8 cellular contexts compared by ENCODE assay signal in genomic region chr16:87945351-87946042, GRCh38. TPM values are rescaled to one million over a fixed set of nuclear protein-coding genes. Genes with fewer than 3 reads are reported as not detected.
DNase-seq lines count a peak whose midpoint lies in the region; ATAC-seq, FAIRE-seq and TF ChIP-seq lines count a peak whose summit lies in the region.

No MANE protein-coding gene starts in this region.

- no peak overlapping the region for H2BK20ac ChIP-seq in H9 (ENCODE audit: low read depth, low read length, poor library complexity, severe bottlenecking)
- 0 out of 2 replicates have a peak overlapping the region, but pooled peaks have one; percentile 75 for H2BK20ac ChIP-seq in H1 (ENCODE audit: low read length)

- DNase-seq in H9: peak; percentile 68
- DNase-seq in H1 (ENCODE audit: low read depth in 1 of 2, low spot score in 2 of 2): no peak
- peak; percentile 81 for DNase-seq in middle frontal gyrus (ENCODE audit: extremely low spot score, low spot score)
- DNase-seq in tibial nerve (ENCODE audit: low spot score in 2 of 2): peak; percentile 41 to 51
- no peak for DNase-seq in stimulated activated CD4-positive, alpha-beta T cell treated with anti-CD3 and anti-CD28 coated beads, Interleukin-1b, Interleukin-23, amount 100 ng/mL, for 48 hours

- H4K5ac ChIP-seq in H9 (ENCODE audit: insufficient read length, low read depth, low read length): no peak overlapping the region
- peak overlapping the region; percentile 30 for H4K5ac ChIP-seq in H1 (ENCODE audit: insufficient read length, low read depth, low read length)

- H4K91ac ChIP-seq in H9 (ENCODE audit: insufficient read length, low read depth, low read length) (no peak overlapping the region), H1 (replicated peaks; ENCODE audit: insufficient read length, low read length) (peak overlapping the region; percentile 66)

- H3K9me2 ChIP-seq in OCI-LY1 (ENCODE audit: low read depth, low read length): no peaks in the 10 kb centered on the region

- H3K4me3 ChIP-seq in OCI-LY1 (ENCODE audit: low read depth, low read length, poor library complexity, severe bottlenecking) (peak overlapping the region; percentile 41), H1 (ENCODE audit: extremely low read depth in 1 of 4, insufficient read depth in 2 of 4, low read depth in 3 of 4, low read length in 4 of 4) (peak overlapping the region in 1 of 4 experiments; percentile 42; a peak in 4 of 8 replicates), tibial nerve (peak overlapping the region in 3 of 4 donors; percentile 30 to 39 (median 37))

- H3K4me2 ChIP-seq in H9 (ENCODE audit: insufficient read depth, insufficient read length, low read length): no peak overlapping the region
- H3K4me2 ChIP-seq in OCI-LY1 (ENCODE audit: low read length): peak overlapping the region; percentile 53; the same call in 1 of the 2 replicates
- H3K4me2 ChIP-seq in H1 (ENCODE audit: insufficient read depth in 1 of 2, low read depth in 2 of 2, low read length in 2 of 2): peak overlapping the region; percentile 47 to 81

- no peak overlapping the region for H2BK15ac ChIP-seq in H9 (ENCODE audit: low read depth, low read length)
- H2BK15ac ChIP-seq in H1 (ENCODE audit: low read length): no peak overlapping the region

- peak overlapping the region; percentile 14 to 26; a peak in 3 of 5 replicates for H3K4me3 Mint-ChIP-seq in H9

- H2AFZ ChIP-seq in H9 (ENCODE audit: low read length) (no peak overlapping the region), OCI-LY1 (ENCODE audit: low read length) (no peak overlapping the region), H1 (ENCODE audit: low read length) (peak overlapping the region; percentile 68; the same call in 1 of the 2 replicates)

- TF ChIP-seq CTCF in H9 (conservative IDR thresholded peaks at IDR 0.05): no peak
- no peak for TF ChIP-seq CTCF in OCI-LY1 (IDR thresholded peaks at IDR 0.05; ENCODE audit: low read length)
- no peak for TF ChIP-seq CTCF in H1 (IDR thresholded peaks at IDR 0.05; ENCODE audit: control extremely low read depth in 1 of 3, insufficient read depth in 1 of 3, low read depth in 1 of 3, low read length in 3 of 3)
- no peak for TF ChIP-seq CTCF in tibial nerve (IDR thresholded peaks at IDR 0.05)

- TF ChIP-seq EP300 in H1 (IDR thresholded peaks at IDR 0.05; ENCODE audit: borderline replicate concordance in 1 of 2, low read depth in 2 of 2, low read length in 2 of 2) (peak in 1 of 2 experiments; percentile 80; a peak in 1 of 3 replicates), tibial nerve (IDR thresholded peaks at IDR 0.05) (peak in 1 of 2 donors; percentile 60)

- WGBS in H9 (ENCODE audit: extremely low coverage, insufficient read length, low lambda C conversion rate): no CpG with 5 or more reads among the region's 22 CpGs
- 43% methylated on average over 17 of the region's 22 CpGs; no CpG with 5 or more reads in 1 of the 2 experiments for WGBS in H1 (ENCODE audit: extremely low coverage in 1 of 2, insufficient coverage in 1 of 2, insufficient read length in 1 of 2, insufficient replicate concordance in 2 of 2, low coverage in 1 of 2, low lambda C conversion rate in 2 of 2, missing lambda C conversion rate in 1 of 2), 2 experiments
- 12 to 21% methylated on average over 15 to 21 of the region's 22 CpGs for WGBS in tibial nerve, 2 donors

- POLR2A ChIA-PET in H1 (lab: Charles Lee; ENCODE audit: partially characterized antibody): interaction anchor here (1.2 kb wide), 1 partner anchor 11 kb away, joined by 5 read pairs; no protein-coding TSS in a partner anchor

- H3K36me3 ChIP-seq in OCI-LY1 (ENCODE audit: insufficient read depth, low read length) (no peaks in the 10 kb centered on the region), H1 (ENCODE audit: control insufficient read depth in 2 of 4, insufficient read depth in 4 of 4, low read length in 3 of 4) (no peaks in the 10 kb centered on the region), tibial nerve (no peaks in the 10 kb centered on the region)

- H3K23ac ChIP-seq in H9 (ENCODE audit: insufficient read length, low read depth, low read length) (no peak overlapping the region), H1 (ENCODE audit: insufficient read length) (no peak overlapping the region)

- H4K20me1 ChIP-seq in H9 (ENCODE audit: control insufficient read depth, insufficient read depth, insufficient read length) (no peaks in the 10 kb centered on the region), OCI-LY1 (ENCODE audit: insufficient read depth, low read length) (no peaks in the 10 kb centered on the region), H1 (replicated peaks in 1 of 2; ENCODE audit: control insufficient read depth in 1 of 2, insufficient read depth in 2 of 2, low read length in 2 of 2) (no peaks in the 10 kb centered on the region)

- ATAC-seq in GM19328 (IDR thresholded peaks at IDR 0.05; ENCODE audit: unreplicated experiment): no peak
- no peak for ATAC-seq in HG03442 (IDR thresholded peaks at IDR 0.05; ENCODE audit: unreplicated experiment)

- no peak overlapping the region for H2BK12ac ChIP-seq in H9 (ENCODE audit: insufficient read length, low read depth, low read length)
- peak overlapping the region; percentile 88 for H2BK12ac ChIP-seq in H1 (ENCODE audit: low read depth, low read length)

- H2AK5ac ChIP-seq in H9 (ENCODE audit: insufficient read length, low read length): no peak overlapping the region
- no peak overlapping the region for H2AK5ac ChIP-seq in H1 (ENCODE audit: low read depth, low read length)

- no peaks in the 10 kb centered on the region for H3F3A ChIP-seq in OCI-LY1 (ENCODE audit: insufficient read depth, low read length)

- H3K18ac ChIP-seq in H9 (ENCODE audit: insufficient read length, low read depth, low read length) (no peak overlapping the region), H1 (ENCODE audit: extremely low read depth, low read length) (peak overlapping the region; percentile 81)

- H3K14ac ChIP-seq in H9 (ENCODE audit: insufficient read depth, low read length) (no peak overlapping the region), H1 (ENCODE audit: insufficient read length) (no peak overlapping the region)

- H3K27me3 ChIP-seq in H9 (ENCODE audit: insufficient read depth, low read length) (no peaks in the 10 kb centered on the region), OCI-LY1 (ENCODE audit: insufficient read depth, low read length) (no peaks in the 10 kb centered on the region), H1 (replicated peaks in 1 of 4; ENCODE audit: control insufficient read depth in 3 of 4, extremely low read depth in 1 of 4, insufficient read depth in 3 of 4, low read length in 3 of 4) (no peaks in the 10 kb centered on the region), tibial nerve (no peaks in the 10 kb centered on the region)

- H3K27ac ChIP-seq in H9 (ENCODE audit: insufficient read length, low read depth, low read length) (no peak overlapping the region), OCI-LY1 (ENCODE audit: low read depth, low read length, poor library complexity, severe bottlenecking) (no peak overlapping the region), H1 (ENCODE audit: low read depth, low read length) (peak overlapping the region; percentile 66), tibial nerve (peak overlapping the region in 3 of 4 donors; percentile 57 to 67 (median 64))

- no peaks in the 10 kb centered on the region; the same call in 1 of the 2 replicates for H3K4me1 ChIP-seq in H9 (ENCODE audit: insufficient read depth, low read length)
- peaks cover 28% of the 10 kb centered on the region for H3K4me1 ChIP-seq in OCI-LY1 (ENCODE audit: insufficient read depth, low read length, severe bottlenecking)
- H3K4me1 ChIP-seq in H1 (replicated peaks in 1 of 4; ENCODE audit: control insufficient read depth in 3 of 4, insufficient read depth in 4 of 4, low read length in 3 of 4): peaks cover 5 to 17% (median 10%) of the 10 kb centered on the region in 4 experiments
- H3K4me1 ChIP-seq in tibial nerve: peaks cover 0 to 14% (median 4%) of the 10 kb centered on the region in 4 donors

- H3K4me1 Mint-ChIP-seq in H9: peaks cover 23 to 32% of the 10 kb centered on the region in 2 experiments

- H3K9me3 ChIP-seq in H9 (ENCODE audit: control insufficient read depth, low read depth, low read length) (no peaks in the 10 kb centered on the region), OCI-LY1 (ENCODE audit: low read length) (no peaks in the 10 kb centered on the region), H1 (ENCODE audit: insufficient read depth in 2 of 2, low read depth in 1 of 2, low read length in 1 of 2) (no peaks in the 10 kb centered on the region), tibial nerve (no peaks in the 10 kb centered on the region)

- H3K36me3 Mint-ChIP-seq in H9 (ENCODE audit: insufficient read depth in 1 of 3, low read depth in 3 of 3): no peaks in the 10 kb centered on the region

- no peak for TF ChIP-seq POLR2A in H1 (IDR thresholded peaks at IDR 0.05; ENCODE audit: control extremely low read depth in 1 of 2, low read depth in 2 of 2, low read length in 2 of 2)
- peak in 1 of 2 donors; percentile 33 for TF ChIP-seq POLR2A in tibial nerve (IDR thresholded peaks at IDR 0.05)

- no peak overlapping the region for H3K9ac ChIP-seq in H9 (ENCODE audit: extremely low read depth, insufficient read length, low read length)
- peak overlapping the region; percentile 33; the same call in 1 of the 2 replicates for H3K9ac ChIP-seq in OCI-LY1 (ENCODE audit: low read length)
- peak overlapping the region in 2 of 4 experiments; percentile 46 to 56; a peak in 4 of 7 replicates for H3K9ac ChIP-seq in H1 (replicated peaks in 1 of 4; ENCODE audit: extremely low read depth in 1 of 4, low read depth in 3 of 4, low read length in 3 of 4)

- H2BK120ac ChIP-seq in H9 (ENCODE audit: low read depth, low read length, poor library complexity, severe bottlenecking) (no peak overlapping the region), H1 (replicated peaks; ENCODE audit: low read depth, low read length) (no peak overlapping the region)

- H3K23me2 ChIP-seq in H9 (ENCODE audit: insufficient read length, low read depth, low read length, poor library complexity, severe bottlenecking) (no peaks in the 10 kb centered on the region), H1 (ENCODE audit: low read depth, low read length) (no peaks in the 10 kb centered on the region)

- H3K4ac ChIP-seq in H9 (ENCODE audit: low read depth, low read length) (no peak overlapping the region), H1 (replicated peaks; ENCODE audit: insufficient read length, low read depth, low read length) (peak overlapping the region; percentile 83)

- H3T11ph ChIP-seq in H9 (ENCODE audit: low read length): no peak overlapping the region

- TF ChIP-seq RAD21 in H1 (IDR thresholded peaks at IDR 0.05 in 1 of 2, conservative IDR thresholded peaks at IDR 0.05 in 1 of 2; ENCODE audit: low read depth in 2 of 2, low read length in 2 of 2): no peak

- peak overlapping the region; percentile 44 to 92 (median 85); a peak in 3 of 7 replicates for H3K27ac Mint-ChIP-seq in H9

- CTCF ChIA-PET in H1 (lab: Charles Lee; ENCODE audit: partially characterized antibody): interaction anchor here (1.1 to 1.2 kb wide), 2 partner anchors 18 to 177 kb away, joined by 3 to 5 read pairs; no protein-coding TSS in a partner anchor

- no peak overlapping the region for H3K56ac ChIP-seq in H9 (ENCODE audit: insufficient read length, low read depth, low read length)
- H3K56ac ChIP-seq in H1 (replicated peaks; ENCODE audit: insufficient read length, low read depth, low read length): peak overlapping the region; percentile 23

- no peak overlapping the region for H2BK5ac ChIP-seq in H9 (ENCODE audit: insufficient read length, low read length)
- peak overlapping the region; percentile 32; the same call in 1 of the 2 replicates for H2BK5ac ChIP-seq in H1 (ENCODE audit: low read depth, low read length)

- H3K79me1 ChIP-seq in H9 (ENCODE audit: insufficient read depth, low read depth, low read length, poor library complexity, severe bottlenecking): no peaks in the 10 kb centered on the region
- no peaks in the 10 kb centered on the region for H3K79me1 ChIP-seq in H1 (ENCODE audit: low read depth, low read length)

- H3K9me3 Mint-ChIP-seq in H9: no peaks in the 10 kb centered on the region

- no peak for FAIRE-seq in H1 (lab: Jason Lieb, UNC)

- no peaks in the 10 kb centered on the region for H3K27me3 Mint-ChIP-seq in H9 (ENCODE audit: low read depth)

- H3K79me2 ChIP-seq in H9 (ENCODE audit: insufficient read depth, low read length) (no peaks in the 10 kb centered on the region), OCI-LY1 (ENCODE audit: insufficient read depth, low read length) (no peaks in the 10 kb centered on the region), H1 (ENCODE audit: control insufficient read depth in 1 of 2, insufficient read depth in 2 of 2, low read length in 2 of 2) (no peaks in the 10 kb centered on the region)

- H4K8ac ChIP-seq in H9 (replicated peaks; ENCODE audit: insufficient read length, low read depth, low read length) (no peak overlapping the region), H1 (ENCODE audit: extremely low read depth, insufficient read depth, low read length) (peak overlapping the region; percentile 69; the same call in 1 of the 2 replicates)

RNA-seq across cellular contexts. Expression of gene BANP, which starts 5.7 kb away (rescaled TPM):
- total RNA-seq in H9 (2021) (24.3 and 24.9 TPM in 2 replicates), tibial nerve (10 to 100 TPM; 21.9 to 27.3 (median 24.6) TPM)
- 39.3 and 39.8 TPM in 2 replicates for total RNA-seq in H1 (2021; fragmentation: NEBNext Ultra II Directional; extraction: Animal tissue kit (Norgen Biotek cat#: 25700))
- polyA plus RNA-seq in H1 (2011; rRNA removed): 25.8 and 29.0 TPM in 2 replicates
- polyA plus RNA-seq in H1 (2011; cell fraction: cytosol; rRNA removed): 33.5 TPM
- polyA plus RNA-seq in H1 (2011; cell fraction: nucleus; rRNA removed): 65.3 TPM
- polyA plus RNA-seq in H1 (2012, experiment 1 of 2): 20.1 to 25.9 TPM (median 23.8 TPM) in 4 replicates
- polyA plus RNA-seq in H1 (2012, experiment 2 of 2): 21.4 TPM
- polyA plus RNA-seq in H1 (2013, experiment 1 of 2): 20.6 TPM
- 21.1 TPM for polyA plus RNA-seq in H1 (2013, experiment 2 of 2)
- polyA minus RNA-seq in H1 (2011; rRNA and poly(A)+ RNA removed): 45.5 and 52.3 TPM in 2 replicates
- 25.0 TPM for polyA minus RNA-seq in H1 (2011; cell fraction: cytosol; rRNA and poly(A)+ RNA removed)
- polyA minus RNA-seq in H1 (2011; cell fraction: nucleus; rRNA and poly(A)+ RNA removed): 52.7 TPM

RNA-seq across cellular contexts. Expression of gene CA5A, which starts 9.2 kb away (rescaled TPM):
- total RNA-seq in H9 (2021) (not detected in 2 replicates), tibial nerve (not detected)
- not detected in 2 replicates for total RNA-seq in H1 (2021; fragmentation: NEBNext Ultra II Directional; extraction: Animal tissue kit (Norgen Biotek cat#: 25700))
- polyA plus RNA-seq in H1 (2011; rRNA removed): not detected in 2 replicates
- not detected for polyA plus RNA-seq in H1 (2011; cell fraction: cytosol; rRNA removed)
- not detected for polyA plus RNA-seq in H1 (2011; cell fraction: nucleus; rRNA removed)
- not detected in 4 replicates for polyA plus RNA-seq in H1 (2012, experiment 1 of 2)
- not detected for polyA plus RNA-seq in H1 (2012, experiment 2 of 2)
- polyA plus RNA-seq in H1 (2013, experiment 1 of 2): under 0.01 TPM
- polyA plus RNA-seq in H1 (2013, experiment 2 of 2): not detected
- not detected in 2 replicates for polyA minus RNA-seq in H1 (2011; rRNA and poly(A)+ RNA removed)
- polyA minus RNA-seq in H1 (2011; cell fraction: cytosol; rRNA and poly(A)+ RNA removed): not detected
- polyA minus RNA-seq in H1 (2011; cell fraction: nucleus; rRNA and poly(A)+ RNA removed): not detected

Comparison
In these comparisons a context has a peak if more than half of its experiments do, and no peak if none do; other contexts are left out.
1. DNase-seq: peak in H9 (single experiment), middle frontal gyrus (single experiment) and tibial nerve (2 of 2); none in H1 (0 of 2) and stimulated activated CD4-positive, alpha-beta T cell treated with anti-CD3 and anti-CD28 coated beads, Interleukin-1b, Interleukin-23, amount 100 ng/mL, for 48 hours (single experiment).
2. H3K27ac ChIP-seq: peak in H1 (single experiment) and tibial nerve (3 of 4); none in H9 (single experiment) and OCI-LY1 (single experiment).